In the genomic region with DNA sequence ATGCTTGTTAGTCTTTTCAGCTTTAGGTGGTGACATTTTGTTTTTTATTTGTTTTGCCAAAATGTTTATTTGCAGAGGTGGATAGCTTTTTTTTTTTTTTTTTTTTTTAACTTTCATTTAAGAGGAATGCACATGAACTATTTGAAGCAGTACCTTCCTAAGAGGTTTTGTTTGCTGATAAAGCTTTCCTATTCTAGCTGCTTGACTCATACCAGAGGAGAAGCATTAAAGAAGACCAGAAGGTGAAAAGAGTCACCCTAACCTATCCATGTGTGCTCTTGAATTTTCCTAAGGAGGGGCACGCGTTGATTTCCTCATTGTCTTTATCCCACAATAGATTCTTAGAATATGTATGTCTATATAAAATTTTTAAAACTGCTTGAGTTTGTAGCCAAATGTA, we compare ENCODE assay signal across 13 cellular contexts. TPM values are rescaled to one million over a fixed set of nuclear protein-coding genes. Genes with fewer than 3 reads are reported as not detected.
DNase-seq lines count a peak whose midpoint lies in the region; ATAC-seq and TF ChIP-seq lines count a peak whose summit lies in the region.
"Had no signal": no experiment of that assay in that cellular context is flagged by ENCODE, and none has a peak within 500 bp of the region (broad histone marks: within the 10 kb centered on the region; RNA-seq: fewer than 3 reads in every experiment).

No MANE protein-coding gene starts in this region.

- H3K4me3 Mint-ChIP-seq in activated CD4-positive, alpha-beta T cell treated with anti-CD3 and anti-CD28 coated beads for 36 hours: no peak overlapping the region
- no peak overlapping the region for H3K4me3 Mint-ChIP-seq in activated B cell treated with CpG ODN at 0.5 μM for 24 hours

- H3K36me3 ChIP-seq in right atrium auricular region (no peaks in the 10 kb centered on the region), skeletal muscle satellite cell (ENCODE audit: insufficient read depth, low read length) (peaks cover 16% of the 10 kb centered on the region), ascending aorta (no peaks in the 10 kb centered on the region), H7 (replicated peaks; ENCODE audit: control insufficient read depth, insufficient read depth, low read length) (no peaks in the 10 kb centered on the region)

- H3K9ac ChIP-seq in skeletal muscle satellite cell (ENCODE audit: low read depth, low read length): no peak overlapping the region

- DNase-seq in activated CD4-positive, alpha-beta T cell treated with anti-CD3 and anti-CD28 coated beads for 36 hours: no peak
- DNase-seq in activated CD4-positive, alpha-beta T cell treated with anti-CD3 and anti-CD28 coated beads, Interleukin-2, amount 50 U/mL, for 48 hours: no peak
- no peak for DNase-seq in activated B cell treated with CpG ODN at 0.5 μM for 24 hours
- DNase-seq in right atrium auricular region (ENCODE audit: low spot score): no peak
- DNase-seq in ascending aorta (ENCODE audit: low spot score in 2 of 2): no peak
- DNase-seq in H7: no peak
- DNase-seq: activated CD4-positive, CD25-positive, alpha-beta regulatory T cell treated with anti-CD3 and anti-CD28 coated beads, Interleukin-2, amount 50 U/mL, for 72 hours; Calu3; NCI-H2171 treated with DMSO at 0.1 percent for 48 hours; SW 1271 had no signal

- H3K27ac Mint-ChIP-seq in activated CD4-positive, alpha-beta T cell treated with anti-CD3 and anti-CD28 coated beads for 36 hours: peak overlapping the region; percentile 61
- peak overlapping the region; percentile 35 for H3K27ac Mint-ChIP-seq in activated B cell treated with CpG ODN at 0.5 μM for 24 hours

- peak overlapping the region; percentile 44 for H3K4me2 ChIP-seq in skeletal muscle satellite cell (ENCODE audit: low read length)

- H3K9me3 ChIP-seq in right atrium auricular region: no peaks in the 10 kb centered on the region
- H3K9me3 ChIP-seq in skeletal muscle satellite cell (replicated peaks; ENCODE audit: low read length): no peaks in the 10 kb centered on the region
- no peaks in the 10 kb centered on the region for H3K9me3 ChIP-seq in ascending aorta

- no peak for ATAC-seq in activated CD4-positive, alpha-beta T cell treated with anti-CD3 and anti-CD28 coated beads for 36 hours
- ATAC-seq in activated B cell treated with CpG ODN at 0.5 μM for 24 hours (ENCODE audit: low read depth): no peak
- no peak for ATAC-seq in HG03520 (IDR thresholded peaks at IDR 0.05; ENCODE audit: unreplicated experiment)

- no peaks in the 10 kb centered on the region for H3K27me3 ChIP-seq in right atrium auricular region
- H3K27me3 ChIP-seq in skeletal muscle satellite cell (ENCODE audit: control insufficient read depth, insufficient read depth, low read length): no peaks in the 10 kb centered on the region
- no peaks in the 10 kb centered on the region for H3K27me3 ChIP-seq in ascending aorta
- H3K27me3 ChIP-seq in H7 (ENCODE audit: control insufficient read depth, insufficient read depth, low read length): no peaks in the 10 kb centered on the region

- CTCF ChIA-PET in activated CD4-positive, alpha-beta T cell treated with anti-CD3 and anti-CD28 coated beads for 36 hours (lab: Charles Lee): interaction anchor here (0.6 to 2.0 kb wide), 6 partner anchors 9 to 33 kb away, joined by 3 to 8 read pairs (median 4); no protein-coding TSS in a partner anchor
- CTCF ChIA-PET in activated B cell treated with CpG ODN at 0.5 μM for 24 hours (lab: Charles Lee): interaction anchor here (0.8 to 1.4 kb wide), 4 partner anchors 8 to 92 kb away, joined by 3 to 4 read pairs (median 3); no protein-coding TSS in a partner anchor

- peaks cover 0 to 69% of the 10 kb centered on the region in 2 donors for H3K4me1 ChIP-seq in right atrium auricular region
- H3K4me1 ChIP-seq in skeletal muscle satellite cell (ENCODE audit: control insufficient read depth, insufficient read depth, low read length): peaks cover 36% of the 10 kb centered on the region
- H3K4me1 ChIP-seq in ascending aorta: peaks cover 5 to 48% of the 10 kb centered on the region in 2 donors

- no peak for TF ChIP-seq CTCF in activated B cell treated with CpG ODN at 0.5 μM for 24 hours (IDR thresholded peaks at IDR 0.05)
- TF ChIP-seq CTCF in right atrium auricular region (IDR thresholded peaks at IDR 0.05): no peak
- no peak for TF ChIP-seq CTCF in ascending aorta (IDR thresholded peaks at IDR 0.05)

- H3K9me3 Mint-ChIP-seq in activated CD4-positive, alpha-beta T cell treated with anti-CD3 and anti-CD28 coated beads for 36 hours (ENCODE audit: low read depth): no peaks in the 10 kb centered on the region
- H3K9me3 Mint-ChIP-seq in activated B cell treated with CpG ODN at 0.5 μM for 24 hours: no peaks in the 10 kb centered on the region

- peaks cover 85% of the 10 kb centered on the region for H3K4me1 Mint-ChIP-seq in activated CD4-positive, alpha-beta T cell treated with anti-CD3 and anti-CD28 coated beads for 36 hours
- peaks cover 90% of the 10 kb centered on the region for H3K4me1 Mint-ChIP-seq in activated B cell treated with CpG ODN at 0.5 μM for 24 hours

- H3K27ac ChIP-seq in right atrium auricular region (peak overlapping the region; percentile 3 to 67), ascending aorta (no peak overlapping the region)
- H3K27ac ChIP-seq: 22Rv1 had no signal

- H3K27me3 Mint-ChIP-seq in activated CD4-positive, alpha-beta T cell treated with anti-CD3 and anti-CD28 coated beads for 36 hours: no peaks in the 10 kb centered on the region
- no peaks in the 10 kb centered on the region for H3K27me3 Mint-ChIP-seq in activated B cell treated with CpG ODN at 0.5 μM for 24 hours

- H3K4me3 ChIP-seq in right atrium auricular region: no peak overlapping the region
- H3K4me3 ChIP-seq in skeletal muscle satellite cell (ENCODE audit: low read length): no peak overlapping the region
- H3K4me3 ChIP-seq in ascending aorta: no peak overlapping the region
- H3K4me3 ChIP-seq in H7 (ENCODE audit: insufficient read depth, low read depth, low read length): no peak overlapping the region

- peaks cover 19% of the 10 kb centered on the region for H3K36me3 Mint-ChIP-seq in activated CD4-positive, alpha-beta T cell treated with anti-CD3 and anti-CD28 coated beads for 36 hours (ENCODE audit: low read depth)
- peaks cover 72% of the 10 kb centered on the region for H3K36me3 Mint-ChIP-seq in activated B cell treated with CpG ODN at 0.5 μM for 24 hours (ENCODE audit: low read depth)

- POLR2A ChIA-PET in activated CD4-positive, alpha-beta T cell treated with anti-CD3 and anti-CD28 coated beads for 36 hours (lab: Charles Lee): interaction anchor here (0.7 to 0.8 kb wide), 2 partner anchors 32 to 47 kb away, joined by 3 read pairs; no protein-coding TSS in a partner anchor
- POLR2A ChIA-PET in activated B cell treated with CpG ODN at 0.5 μM for 24 hours (lab: Charles Lee): interaction anchor here (0.6 to 2.9 kb wide), 10 partner anchors 9 to 96 kb away, joined by 3 to 17 read pairs (median 4); no protein-coding TSS in a partner anchor

- intact Hi-C loops in activated CD4-positive, alpha-beta T cell treated with anti-CD3 and anti-CD28 coated beads for 36 hours (cut with DNase I, micrococcal nuclease): loop anchor here in 1 of 2 experiments (2.0 kb wide), 1 partner anchor 37 kb away; no protein-coding TSS in a partner anchor
- intact Hi-C loops in activated B cell treated with CpG ODN at 0.5 μM for 24 hours (cut with micrococcal nuclease): no loop called here
- intact Hi-C loops in ascending aorta (cut with DNase I): no loop called here

RNA-seq across cellular contexts. Expression of gene PRDM2, which starts 57.7 kb away (rescaled TPM):
- total RNA-seq in activated CD4-positive, alpha-beta T cell treated with anti-CD3 and anti-CD28 coated beads for 36 hours: 10 to 100 TPM; 36.2 to 46.7 TPM
- 183 and 194 TPM in 2 replicates for total RNA-seq in activated B cell treated with CpG ODN at 0.5 μM for 24 hours
- 10 to 100 TPM; 20.5 to 22.8 TPM for total RNA-seq in right atrium auricular region
- 7.9 and 9.0 TPM in 2 replicates for total RNA-seq in skeletal muscle satellite cell (2012; rRNA removed)
- total RNA-seq in ascending aorta: 27.2 TPM
- 8.6 and 15.2 TPM in 2 replicates for total RNA-seq in H7 (2014; rRNA removed; shearing (Covaris generic))

Comparison
In these comparisons a context has a peak if more than half of its experiments do, and no peak if none do; other contexts are left out.
1. H3K27ac ChIP-seq: peak in right atrium auricular region (2 of 2); none in ascending aorta (0 of 2).